8 cellular contexts compared by ENCODE assay signal in the genomic region with DNA sequence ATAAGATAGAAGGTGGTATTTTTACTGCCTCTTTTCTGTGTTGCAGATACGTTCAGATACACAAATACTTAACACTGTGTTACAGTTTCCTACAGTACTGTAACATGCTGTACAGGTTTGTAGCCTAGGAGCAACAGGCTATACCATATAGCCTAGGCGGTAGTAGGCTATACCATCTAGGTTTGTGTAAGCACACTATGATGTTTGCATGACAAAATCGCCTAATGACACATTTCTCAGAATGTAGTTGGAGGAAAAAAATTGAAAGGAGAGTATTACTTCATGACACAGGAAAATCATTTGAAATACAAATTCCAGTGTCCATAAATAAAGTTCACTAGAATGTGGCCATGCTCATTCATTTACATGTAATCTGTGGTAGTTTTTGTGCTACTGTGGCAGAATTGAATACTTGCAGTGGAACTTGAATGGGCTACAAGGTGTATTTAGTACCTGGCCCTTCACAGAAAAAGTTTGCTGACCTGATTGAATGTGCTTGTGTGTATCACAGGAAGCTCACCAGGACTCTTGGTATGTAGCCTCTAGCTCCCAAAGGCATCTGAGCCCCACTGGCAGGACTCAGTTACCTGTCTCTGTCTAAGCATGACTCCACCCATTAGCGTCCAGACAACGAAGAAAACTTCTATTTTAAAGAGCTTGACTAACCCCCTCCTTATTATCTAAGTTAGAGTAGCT. TPM values are rescaled to one million over a fixed set of nuclear protein-coding genes. Genes with fewer than 3 reads are reported as not detected.
DNase-seq lines count a peak whose midpoint lies in the region; ATAC-seq and TF ChIP-seq lines count a peak whose summit lies in the region.

No MANE protein-coding gene starts in this region.

- H3K9me3 ChIP-seq in left lung = no peaks in the 10 kb centered on the region

- no peaks in the 10 kb centered on the region for H3K27me3 ChIP-seq in left lung

- peak overlapping the region; percentile 72 for H3K4me3 Mint-ChIP-seq in activated naive CD4-positive, alpha-beta T cell treated with anti-CD3 and anti-CD28 coated beads, Interleukin-2, amount 10 ng/mL, durations not matched to agents 7 days and 5 days

- no peaks in the 10 kb centered on the region for H3K9me3 Mint-ChIP-seq in activated naive CD4-positive, alpha-beta T cell treated with anti-CD3 and anti-CD28 coated beads, Interleukin-2, amount 10 ng/mL, durations not matched to agents 7 days and 5 days

- TF ChIP-seq CTCF in WI38 (IDR thresholded peaks at IDR 0.05; ENCODE audit: low read depth, low read length) = no peak
- no peak for TF ChIP-seq CTCF in left lung (IDR thresholded peaks at IDR 0.05)

- H3K4me1 Mint-ChIP-seq in activated naive CD4-positive, alpha-beta T cell treated with anti-CD3 and anti-CD28 coated beads, Interleukin-2, amount 10 ng/mL, durations not matched to agents 7 days and 5 days = peaks cover 89% of the 10 kb centered on the region

- H3K27me3 Mint-ChIP-seq in activated naive CD4-positive, alpha-beta T cell treated with anti-CD3 and anti-CD28 coated beads, Interleukin-2, amount 10 ng/mL, durations not matched to agents 7 days and 5 days = no peaks in the 10 kb centered on the region

- peak overlapping the region; percentile 33 to 71 for H3K27ac ChIP-seq in left lung
- peak overlapping the region; percentile 18 for H3K27ac ChIP-seq in urinary bladder (ENCODE audit: low read depth)

- H3K4me1 ChIP-seq in left lung (peaks cover 61 to 84% of the 10 kb centered on the region in 2 donors), urinary bladder (ENCODE audit: insufficient read depth) (peaks cover 3% of the 10 kb centered on the region)

- H3K36me3 ChIP-seq in left lung (no peaks in the 10 kb centered on the region), urinary bladder (ENCODE audit: insufficient read depth) (no peaks in the 10 kb centered on the region)

- H3K4me3 ChIP-seq in WI38 (ENCODE audit: low read depth, low read length) (peak overlapping the region; percentile 44), left lung (peak overlapping the region in 1 of 2 donors; percentile 13), urinary bladder (ENCODE audit: low read depth, low read length) (peak overlapping the region; percentile 14)

- intact Hi-C loops in left lung (cut with DNase I) (no loop called here), Right ventricle myocardium superior (cut with DNase I) (no loop called here)

- peak overlapping the region; percentile 93 for H3K27ac Mint-ChIP-seq in activated naive CD4-positive, alpha-beta T cell treated with anti-CD3 and anti-CD28 coated beads, Interleukin-2, amount 10 ng/mL, durations not matched to agents 7 days and 5 days

- ATAC-seq in left lung = peak; percentile 34
- ATAC-seq in GM18870 (IDR thresholded peaks at IDR 0.05; ENCODE audit: unreplicated experiment) = no peak
- ATAC-seq in GM19328 (IDR thresholded peaks at IDR 0.05; ENCODE audit: unreplicated experiment) = no peak
- no peak for ATAC-seq in Right ventricle myocardium superior (ENCODE audit: poor library complexity)

- WGBS in urinary bladder = 49% methylated on average over 5 of the region's 5 CpGs

- DNase-seq in activated naive CD4-positive, alpha-beta T cell treated with anti-CD3 and anti-CD28 coated beads, Interleukin-2, amount 10 ng/mL, durations not matched to agents 7 days and 5 days = no peak
- no peak for DNase-seq in activated naive CD4-positive, alpha-beta T cell (lab: John Stamatoyannopoulos, UW)
- DNase-seq in left lung = no peak
- DNase-seq in Right ventricle myocardium superior = no peak

- CTCF ChIA-PET in activated naive CD4-positive, alpha-beta T cell treated with anti-CD3 and anti-CD28 coated beads, Interleukin-2, amount 10 ng/mL, durations not matched to agents 7 days and 5 days (lab: Charles Lee) = interaction anchor here (1.3 to 5.4 kb wide), 4 partner anchors 16 to 59 kb away, joined by 4 to 36 read pairs (median 8); no protein-coding TSS in a partner anchor

- peaks cover 18% of the 10 kb centered on the region for H3K36me3 Mint-ChIP-seq in activated naive CD4-positive, alpha-beta T cell treated with anti-CD3 and anti-CD28 coated beads, Interleukin-2, amount 10 ng/mL, durations not matched to agents 7 days and 5 days

RNA-seq across cellular contexts. Expression of a gene that starts 18.8 kb away (rescaled TPM):
- total RNA-seq in left lung (10 to 100 TPM; 68.0 to 69.5 TPM), urinary bladder (29.2 TPM), Right ventricle myocardium superior (20.6 TPM)
- polyA plus RNA-seq in urinary bladder = 26.9 TPM
